ENCODE assay signal across 39 cellular contexts in genomic region chr1:100874433-100874832, GRCh38.
"Had no signal": no experiment of that assay in that cellular context is flagged by ENCODE, and none has a peak within 500 bp of the region (broad histone marks: within the 10 kb centered on the region; RNA-seq: fewer than 3 reads in every experiment).

No MANE protein-coding gene starts in this region.

- ATAC-seq: activated naive CD4-positive, alpha-beta T cell treated with anti-CD3 and anti-CD28 coated beads, Interleukin-2, amount 50 U/mL, for 72 hours; activated naive CD8-positive, alpha-beta T cell treated with anti-CD3 and anti-CD28 coated beads, Interleukin-2, amount 50 U/mL, for 24 hours; activated T-cell treated with anti-CD3 and anti-CD28 coated beads, Interleukin-2, amount 50 U/mL, for 4 hours; activated T-cell treated with anti-CD3 and anti-CD28 coated beads, Interleukin-2, amount 50 U/mL, for 72 hours; activated T-helper 17 cell treated with anti-CD3 and anti-CD28 coated beads, Interleukin-2, amount 50 U/mL, for 72 hours; body of pancreas had no signal

- H3K36me3 Mint-ChIP-seq: activated naive CD4-positive, alpha-beta T cell treated with anti-CD3 and anti-CD28 coated beads, Interleukin-2, amount 10 ng/mL, durations not matched to agents 7 days and 5 days; activated naive CD4-positive, alpha-beta T cell treated with anti-CD3 and anti-CD28 coated beads, Interleukin-2, amount 50 U/mL, for 72 hours; activated naive CD8-positive, alpha-beta T cell; activated naive CD8-positive, alpha-beta T cell treated with anti-CD3 and anti-CD28 coated beads for 36 hours; activated naive CD8-positive, alpha-beta T cell treated with anti-CD3 and anti-CD28 coated beads, Interleukin-2, amount 10 ng/mL, durations not matched to agents 7 days and 5 days had no signal

- H3K27me3 ChIP-seq: adrenal gland, ascending aorta, body of pancreas, brain microvascular endothelial cell, breast epithelium, cardiac muscle cell had no signal

- H3K9me3 ChIP-seq: adrenal gland, ascending aorta, body of pancreas, breast epithelium had no signal

- DNase-seq: activated effector memory CD4-positive, alpha-beta T cell treated with anti-CD3 and anti-CD28 coated beads, Interleukin-2, amount 50 U/mL, for 16 hours; activated effector memory CD4-positive, alpha-beta T cell treated with Interleukin-2 at 50 U/mL for 16 hours; activated gamma-delta T cell; activated gamma-delta T cell treated with Interleukin-2 at 50 U/mL for 16 hours; activated naive CD4-positive, alpha-beta T cell; activated naive CD4-positive, alpha-beta T cell treated with anti-CD3 and anti-CD28 coated beads for 36 hours; activated naive CD4-positive, alpha-beta T cell treated with anti-CD3 and anti-CD28 coated beads, Interleukin-2, amount 10 ng/mL, durations not matched to agents 7 days and 5 days; activated naive CD4-positive, alpha-beta T cell treated with anti-CD3 and anti-CD28 coated beads, Interleukin-2, amount 50 U/mL, for 16 hours; activated naive CD4-positive, alpha-beta T cell treated with Interleukin-2 at 50 U/mL for 16 hours; activated naive CD8-positive, alpha-beta T cell treated with anti-CD3 and anti-CD28 coated beads for 36 hours; activated naive CD8-positive, alpha-beta T cell treated with anti-CD3 and anti-CD28 coated beads, Interleukin-2, amount 10 ng/mL, durations not matched to agents 7 days and 5 days; activated naive CD8-positive, alpha-beta T cell treated with anti-CD3 and anti-CD28 coated beads, Interleukin-2, amount 50 U/mL, for 24 hours; activated T-cell treated with anti-CD3 and anti-CD28 coated beads, Interleukin-2, amount 50 U/mL, for 24 hours; activated T-cell treated with anti-CD3 and anti-CD28 coated beads, Interleukin-2, amount 50 U/mL, for 4 hours; activated T-cell treated with anti-CD3 and anti-CD28 coated beads, Interleukin-2, amount 50 U/mL, for 48 hours; activated T-cell treated with anti-CD3 and anti-CD28 coated beads, Interleukin-2, amount 50 U/mL, for 72 hours; adrenal gland; amniotic stem cell; amygdala; anterior cingulate cortex; aorta; body of pancreas; brain microvascular endothelial cell; caudate nucleus; central memory CD4-positive, alpha-beta T cell; cerebellar nuclear complex had no signal

- H3K4me3 ChIP-seq: adrenal gland, ascending aorta, body of pancreas, breast epithelium, cardiac muscle cell had no signal

- H3K4me3 Mint-ChIP-seq: activated naive CD4-positive, alpha-beta T cell treated with anti-CD3 and anti-CD28 coated beads for 36 hours; activated naive CD4-positive, alpha-beta T cell treated with anti-CD3 and anti-CD28 coated beads, Interleukin-2, amount 10 ng/mL, durations not matched to agents 7 days and 5 days; activated naive CD4-positive, alpha-beta T cell treated with anti-CD3 and anti-CD28 coated beads, Interleukin-2, amount 50 U/mL, for 24 hours; activated naive CD8-positive, alpha-beta T cell; activated naive CD8-positive, alpha-beta T cell treated with anti-CD3 and anti-CD28 coated beads for 36 hours; activated naive CD8-positive, alpha-beta T cell treated with anti-CD3 and anti-CD28 coated beads, Interleukin-2, amount 10 ng/mL, durations not matched to agents 7 days and 5 days; activated naive CD8-positive, alpha-beta T cell treated with anti-CD3 and anti-CD28 coated beads, Interleukin-2, amount 50 U/mL, for 24 hours; activated T-cell treated with anti-CD3 and anti-CD28 coated beads, Interleukin-2, amount 50 U/mL, for 24 hours; activated T-cell treated with anti-CD3 and anti-CD28 coated beads, Interleukin-2, amount 50 U/mL, for 4 hours; activated T-cell treated with anti-CD3 and anti-CD28 coated beads, Interleukin-2, amount 50 U/mL, for 72 hours; activated T-helper 1 cell treated with anti-CD3 and anti-CD28 coated beads, Interleukin-12 subunit alpha, Interleukin-12 subunit beta, Interleukin-2, Interleukin-4 antibody, amounts not matched to agents 30 ng/mL and 10 ng/mL and 1 ng/mL, durations not matched to agents 14 hours and 24 hours and 36 hours; activated T-helper 17 cell treated with anti-CD3 and anti-CD28 coated beads, Interleukin-2, amount 50 U/mL, for 72 hours; brain; central memory CD8-positive, alpha-beta T cell had no signal

- H3K4me1 Mint-ChIP-seq: activated naive CD4-positive, alpha-beta T cell treated with anti-CD3 and anti-CD28 coated beads, Interleukin-2, amount 10 ng/mL, durations not matched to agents 7 days and 5 days; activated naive CD4-positive, alpha-beta T cell treated with anti-CD3 and anti-CD28 coated beads, Interleukin-2, amount 50 U/mL, for 24 hours; activated naive CD8-positive, alpha-beta T cell treated with anti-CD3 and anti-CD28 coated beads, Interleukin-2, amount 50 U/mL, for 24 hours; activated T-helper 17 cell treated with anti-CD3 and anti-CD28 coated beads, Interleukin-2, amount 50 U/mL, for 72 hours; brain; central memory CD8-positive, alpha-beta T cell had no signal

- H3K4me1 ChIP-seq: adrenal gland, ascending aorta, body of pancreas, breast epithelium had no signal

- H3K27ac Mint-ChIP-seq: activated naive CD4-positive, alpha-beta T cell treated with anti-CD3 and anti-CD28 coated beads for 36 hours; activated naive CD4-positive, alpha-beta T cell treated with anti-CD3 and anti-CD28 coated beads, Interleukin-2, amount 10 ng/mL, durations not matched to agents 7 days and 5 days; activated naive CD4-positive, alpha-beta T cell treated with anti-CD3 and anti-CD28 coated beads, Interleukin-2, amount 50 U/mL, for 24 hours; activated naive CD4-positive, alpha-beta T cell treated with anti-CD3 and anti-CD28 coated beads, Interleukin-2, amount 50 U/mL, for 72 hours; activated naive CD8-positive, alpha-beta T cell; activated naive CD8-positive, alpha-beta T cell treated with anti-CD3 and anti-CD28 coated beads for 36 hours; activated naive CD8-positive, alpha-beta T cell treated with anti-CD3 and anti-CD28 coated beads, Interleukin-2, amount 10 ng/mL, durations not matched to agents 7 days and 5 days; activated naive CD8-positive, alpha-beta T cell treated with anti-CD3 and anti-CD28 coated beads, Interleukin-2, amount 50 U/mL, for 24 hours; activated T-cell treated with anti-CD3 and anti-CD28 coated beads, Interleukin-2, amount 50 U/mL, for 24 hours; activated T-cell treated with anti-CD3 and anti-CD28 coated beads, Interleukin-2, amount 50 U/mL, for 72 hours; activated T-helper 1 cell treated with anti-CD3 and anti-CD28 coated beads, Interleukin-12 subunit alpha, Interleukin-12 subunit beta, Interleukin-2, Interleukin-4 antibody, amounts not matched to agents 30 ng/mL and 10 ng/mL and 1 ng/mL, durations not matched to agents 14 hours and 24 hours and 36 hours; activated T-helper 2 cell treated with anti-CD3 and anti-CD28 coated beads, Interferon-gamma antibody, Interleukin-2, Interleukin-4, amounts not matched to agents 10 μg/mL and 5 μg/mL and 100 μg/mL, durations not matched to agents 14 hours and 24 hours and 36 hours; brain had no signal

- H3K27me3 Mint-ChIP-seq: activated naive CD4-positive, alpha-beta T cell treated with anti-CD3 and anti-CD28 coated beads, Interleukin-2, amount 10 ng/mL, durations not matched to agents 7 days and 5 days; activated naive CD4-positive, alpha-beta T cell treated with anti-CD3 and anti-CD28 coated beads, Interleukin-2, amount 50 U/mL, for 24 hours; activated naive CD8-positive, alpha-beta T cell; activated naive CD8-positive, alpha-beta T cell treated with anti-CD3 and anti-CD28 coated beads for 36 hours; activated naive CD8-positive, alpha-beta T cell treated with anti-CD3 and anti-CD28 coated beads, Interleukin-2, amount 10 ng/mL, durations not matched to agents 7 days and 5 days; activated naive CD8-positive, alpha-beta T cell treated with anti-CD3 and anti-CD28 coated beads, Interleukin-2, amount 50 U/mL, for 24 hours; activated T-cell treated with anti-CD3 and anti-CD28 coated beads, Interleukin-2, amount 50 U/mL, for 24 hours; brain; central memory CD8-positive, alpha-beta T cell had no signal

- H3K9me3 Mint-ChIP-seq: activated naive CD4-positive, alpha-beta T cell treated with anti-CD3 and anti-CD28 coated beads for 36 hours; activated naive CD4-positive, alpha-beta T cell treated with anti-CD3 and anti-CD28 coated beads, Interleukin-2, amount 10 ng/mL, durations not matched to agents 7 days and 5 days; activated naive CD4-positive, alpha-beta T cell treated with anti-CD3 and anti-CD28 coated beads, Interleukin-2, amount 50 U/mL, for 24 hours; activated naive CD4-positive, alpha-beta T cell treated with anti-CD3 and anti-CD28 coated beads, Interleukin-2, amount 50 U/mL, for 72 hours; activated naive CD8-positive, alpha-beta T cell treated with anti-CD3 and anti-CD28 coated beads for 36 hours; activated naive CD8-positive, alpha-beta T cell treated with anti-CD3 and anti-CD28 coated beads, Interleukin-2, amount 10 ng/mL, durations not matched to agents 7 days and 5 days; activated naive CD8-positive, alpha-beta T cell treated with anti-CD3 and anti-CD28 coated beads, Interleukin-2, amount 50 U/mL, for 24 hours; activated T-cell treated with anti-CD3 and anti-CD28 coated beads, Interleukin-2, amount 50 U/mL, for 24 hours; activated T-cell treated with anti-CD3 and anti-CD28 coated beads, Interleukin-2, amount 50 U/mL, for 4 hours; activated T-cell treated with anti-CD3 and anti-CD28 coated beads, Interleukin-2, amount 50 U/mL, for 72 hours; activated T-helper 1 cell treated with anti-CD3 and anti-CD28 coated beads, Interleukin-12 subunit alpha, Interleukin-12 subunit beta, Interleukin-2, Interleukin-4 antibody, amounts not matched to agents 30 ng/mL and 10 ng/mL and 1 ng/mL, durations not matched to agents 14 hours and 24 hours and 36 hours; activated T-helper 17 cell treated with anti-CD3 and anti-CD28 coated beads, Interleukin-2, amount 50 U/mL, for 72 hours; activated T-helper 2 cell treated with anti-CD3 and anti-CD28 coated beads, Interferon-gamma antibody, Interleukin-2, Interleukin-4, amounts not matched to agents 10 μg/mL and 5 μg/mL and 100 μg/mL, durations not matched to agents 14 hours and 24 hours and 36 hours; brain; central memory CD8-positive, alpha-beta T cell had no signal

- H3K36me3 ChIP-seq: adrenal gland, breast epithelium had no signal

- H3K27ac ChIP-seq: adrenal gland, ascending aorta, body of pancreas, brain microvascular endothelial cell, breast epithelium, cardiac muscle cell had no signal

- FAIRE-seq: bronchial epithelial cell, colon had no signal
